ENCODE assay signal across 1 cellular context in genomic region chr9:130638278-130639118, GRCh38.
TF ChIP-seq lines count a peak whose summit lies in the region.

No MANE protein-coding gene starts in this region.

TF ChIP-seq in K562, 482 proteins besides CTCF, POLR2A, EP300 and RAD21:
- no peak for TF ChIP-seq SMAD2 (IDR thresholded peaks at IDR 0.05; ENCODE audit: low read depth, low read length)
- peak; percentile 21; the same call in 1 of the 2 replicates for TF ChIP-seq POLR2G (IDR thresholded peaks at IDR 0.05; ENCODE audit: low read depth, low read length)
